ENCODE assay signal across 28 cellular contexts in the genomic region with DNA sequence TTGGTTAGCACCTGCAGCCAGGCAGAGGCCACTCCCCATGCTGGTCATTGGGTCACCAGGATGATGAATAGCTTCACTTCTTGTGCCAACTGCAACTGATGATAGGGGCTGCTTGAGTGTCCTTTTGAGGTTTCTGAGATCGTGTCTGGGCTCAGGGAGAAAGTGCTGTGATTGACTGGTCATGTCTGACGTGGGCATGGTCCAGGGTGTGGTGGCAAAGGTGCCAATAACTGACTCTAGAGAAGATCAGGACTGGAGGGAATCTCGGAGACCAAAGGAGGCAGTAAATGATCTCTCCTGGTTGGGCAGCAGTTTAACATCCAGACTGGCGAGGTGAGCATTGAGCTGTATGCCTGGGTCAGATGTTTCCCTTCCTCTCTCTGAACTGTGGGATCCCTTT. TPM values are rescaled to one million over a fixed set of nuclear protein-coding genes. Genes with fewer than 3 reads are reported as not detected.
DNase-seq lines count a peak whose midpoint lies in the region; ATAC-seq, FAIRE-seq and TF ChIP-seq lines count a peak whose summit lies in the region.
"Had no signal": no experiment of that assay in that cellular context is flagged by ENCODE, and none has a peak within 500 bp of the region (broad histone marks: within the 10 kb centered on the region; RNA-seq: fewer than 3 reads in every experiment).

No MANE protein-coding gene starts in this region.

- ATAC-seq in K562: no peak
- no peak for ATAC-seq in HG03280 (IDR thresholded peaks at IDR 0.05; ENCODE audit: unreplicated experiment)
- no peak for ATAC-seq in GM18502 (IDR thresholded peaks at IDR 0.05; ENCODE audit: poor library complexity, unreplicated experiment)

- H4K20me1 ChIP-seq in K562 (replicated peaks; ENCODE audit: control insufficient read depth, insufficient read depth, low read length): no peaks in the 10 kb centered on the region
- H4K20me1 ChIP-seq: BLaER1 had no signal

- H3K9ac ChIP-seq in K562 (ENCODE audit: insufficient read depth in 1 of 2, low read depth in 2 of 2, low read length in 2 of 2): no peak overlapping the region
- H3K9ac ChIP-seq: BLaER1 had no signal

- no peaks in the 10 kb centered on the region for H3K9me3 Mint-ChIP-seq in endothelial cell (ENCODE audit: unreplicated experiment)
- H3K9me3 Mint-ChIP-seq: CD4-positive, alpha-beta memory T cell; CD8-positive, alpha-beta memory T cell had no signal

- intact Hi-C loops in K562 (cut with micrococcal nuclease): no loop called here

- H3K4me3 ChIP-seq in K562: no peak overlapping the region
- H3K4me3 ChIP-seq: BLaER1 had no signal

- 0% methylated on average over 4 of the region's 4 CpGs for WGBS in K562 (ENCODE audit: insufficient coverage, low coverage, missing lambda C conversion rate)

- H3K79me2 ChIP-seq in K562 (ENCODE audit: control insufficient read depth, insufficient read depth, low read length): no peaks in the 10 kb centered on the region

- no peak overlapping the region for H3K4me2 ChIP-seq in K562 (ENCODE audit: insufficient read depth, low read length)
- H3K4me2 ChIP-seq: BLaER1 had no signal

- CTCF ChIA-PET in K562 (lab: Yijun Ruan, JAX; ENCODE audit: low intra/inter-chr PET ratio): no interaction called here

- no peak overlapping the region for H3K27ac Mint-ChIP-seq in endothelial cell (ENCODE audit: unreplicated experiment)
- H3K27ac Mint-ChIP-seq: CD14-positive monocyte; CD4-positive, alpha-beta memory T cell; CD8-positive, alpha-beta memory T cell had no signal

- peak overlapping the region; percentile 31 for H3K4me3 Mint-ChIP-seq in endothelial cell (ENCODE audit: unreplicated experiment)
- H3K4me3 Mint-ChIP-seq: CD14-positive monocyte; CD4-positive, alpha-beta memory T cell; CD4-positive, CD25-positive, alpha-beta regulatory T cell; CD8-positive, alpha-beta memory T cell had no signal

- H3K27me3 ChIP-seq in K562 (ENCODE audit: control insufficient read depth in 2 of 2, insufficient read depth in 2 of 2, low read length in 2 of 2): peaks cover 17 to 74% of the 10 kb centered on the region in 2 experiments; a peak in 4 of 5 replicates
- H3K27me3 ChIP-seq: BE2C, BLaER1 had no signal

- peaks cover 0 to 4% of the 10 kb centered on the region in 2 experiments; a peak in 1 of 5 replicates for H3K4me1 ChIP-seq in K562 (replicated peaks in 1 of 2; ENCODE audit: control insufficient read depth in 2 of 2, insufficient read depth in 2 of 2, low read length in 2 of 2)
- H3K4me1 ChIP-seq: BE2C, BLaER1 had no signal

- H3K27me3 Mint-ChIP-seq in endothelial cell (ENCODE audit: unreplicated experiment): peaks cover 15% of the 10 kb centered on the region

- no peaks in the 10 kb centered on the region for H3K4me1 Mint-ChIP-seq in endothelial cell (ENCODE audit: unreplicated experiment)
- H3K4me1 Mint-ChIP-seq: CD14-positive monocyte; CD4-positive, alpha-beta memory T cell; CD4-positive, CD25-positive, alpha-beta regulatory T cell; CD8-positive, alpha-beta memory T cell had no signal

- no peak overlapping the region for H2AFZ ChIP-seq in K562 (ENCODE audit: low read depth, low read length)

- in situ Hi-C loops in K562 (cut with MboI): no loop called here

- no peaks in the 10 kb centered on the region for H3K36me3 ChIP-seq in K562 (ENCODE audit: control insufficient read depth, insufficient read depth, low read length)
- H3K36me3 ChIP-seq: BE2C, BLaER1 had no signal

- no peak for TF ChIP-seq RAD21 in K562 (CRISPR knock-in tag; conservative IDR thresholded peaks at IDR 0.05 in 1 of 2, IDR thresholded peaks at IDR 0.05 in 1 of 2)

- no peak for FAIRE-seq in K562 (lab: Jason Lieb, UNC)
- FAIRE-seq: A204.1, G401.6, GM12891, GM18507 had no signal

- no peak for TF ChIP-seq EP300 in K562 (IDR thresholded peaks at IDR 0.05; ENCODE audit: low read length)

- peaks cover 46% of the 10 kb centered on the region for H3K36me3 Mint-ChIP-seq in endothelial cell (ENCODE audit: low read depth, unreplicated experiment)
- H3K36me3 Mint-ChIP-seq: CD14-positive monocyte; CD4-positive, alpha-beta memory T cell; CD4-positive, CD25-positive, alpha-beta regulatory T cell had no signal

- H3K9me1 ChIP-seq in K562 (ENCODE audit: control insufficient read depth, insufficient read depth, low read length): no peaks in the 10 kb centered on the region

- DNase-seq in K562 (ENCODE audit: extremely low read depth in 1 of 4, low spot score in 3 of 4) (no peak), endothelial cell (ENCODE audit: low spot score) (no peak), EL (no peak)
- DNase-seq: 8988T; ACHN; BE2C; C1 segment of cervical spinal cord; CD4-positive, alpha-beta memory T cell; CD4-positive, CD25-positive, alpha-beta regulatory T cell; CD8-positive, alpha-beta memory T cell; COR-L47; DMS 273 treated with DMSO at 0.1 percent for 48 hours; DMS153; DMS53; DMS79; DND-41; GF-D8 had no signal

- TF ChIP-seq POLR2A in K562 (conservative IDR thresholded peaks at IDR 0.05): no peak

- BruUV-seq in K562 (replicated peaks; lab: Mats Ljungman, UMichigan): no TSS peak

- POLR2A ChIA-PET in K562 (lab: Yijun Ruan, JAX): interaction anchor here (0.8 kb wide), 1 partner anchor 13 kb away, joined by 3 read pairs; no protein-coding TSS in a partner anchor

- H3K9me3 ChIP-seq in K562 (replicated peaks; ENCODE audit: control insufficient read depth, insufficient read depth, low read depth, low read length): no peaks in the 10 kb centered on the region
- H3K9me3 ChIP-seq: BE2C, BLaER1 had no signal

- TF ChIP-seq CTCF in K562 (IDR thresholded peaks at IDR 0.05 in 2 of 3, conservative IDR thresholded peaks at IDR 0.05 in 1 of 3; ENCODE audit: insufficient read depth in 2 of 3, low read depth in 1 of 3, low read length in 3 of 3) (no peak), endothelial cell (IDR thresholded peaks at IDR 0.05; ENCODE audit: unreplicated experiment) (no peak)

- no peak overlapping the region for H3K27ac ChIP-seq in K562 (ENCODE audit: extremely low read depth, low read depth, low read length)
- H3K27ac ChIP-seq: BLaER1 had no signal

TF ChIP-seq in K562, 482 proteins besides CTCF, POLR2A, EP300 and RAD21:
- TF ChIP-seq ZNF23 (CRISPR knock-in tag; IDR thresholded peaks at IDR 0.05) (peak; percentile 74), ZBTB17 (CRISPR knock-in tag; IDR thresholded peaks at IDR 0.05) (peak; percentile 81), HSF4 (CRISPR knock-in tag; IDR thresholded peaks at IDR 0.05; ENCODE audit: borderline replicate concordance) (no peak)

RNA-seq across cellular contexts. Expression of a gene that starts 10.0 kb away (rescaled TPM):
- not detected in 2 replicates for total RNA-seq in K562 (2011; cell fraction: chromatin; rRNA removed; ENCODE audit: low replicate concordance)
- not detected in 2 replicates for total RNA-seq in K562 (2011; cell fraction: nucleolus; rRNA removed)
- not detected in 2 replicates for total RNA-seq in K562 (2011; cell fraction: nucleoplasm; rRNA removed)
- total RNA-seq in K562 (2014; rRNA removed) (not detected in 2 replicates), K562 (2014; rRNA removed; fragmentation: Illumina TruSeq; extraction: Trizol) (not detected in 2 replicates), K562 (2015; rRNA removed; fragmentation: Illumina TruSeq; extraction: Trizol) (not detected in 2 replicates), K562 (2021) (not detected in 2 replicates), endothelial cell (ENCODE audit: unreplicated experiment) (not detected)
- polyA plus RNA-seq in K562 (2011; rRNA removed) (not detected in 2 replicates), K562 (2014; fragmentation: Illumina TruSeq; extraction: Trizol) (not detected in 2 replicates), K562 (2014; fragmentation: Nextera tagmentation; extraction: Ambion mirVana) (not detected), K562 (2014; rRNA removed) (not detected in 2 replicates)
- polyA plus RNA-seq in K562 (2011; cell fraction: cytosol; rRNA removed): not detected in 2 replicates
- polyA plus RNA-seq in K562 (2011; cell fraction: nucleus; rRNA removed): not detected in 2 replicates
- not detected in 2 replicates for polyA plus RNA-seq in K562 (2012)
- not detected in 2 replicates for polyA minus RNA-seq in K562 (2011; rRNA and poly(A)+ RNA removed)
- not detected in 2 replicates for polyA minus RNA-seq in K562 (2011; cell fraction: cytosol; rRNA and poly(A)+ RNA removed)
- not detected in 2 replicates for polyA minus RNA-seq in K562 (2011; cell fraction: nucleus; rRNA and poly(A)+ RNA removed)
- total RNA-seq: A673; CD4-positive, alpha-beta memory T cell; CD4-positive, CD25-positive, alpha-beta regulatory T cell; CD8-positive, alpha-beta memory T cell; Daoy had no signal
- polyA plus RNA-seq: AG04450; CD14-positive monocyte; CD4-positive, alpha-beta memory T cell; CD4-positive, CD25-positive, alpha-beta regulatory T cell; CD8-positive, alpha-beta memory T cell had no signal

RNA-seq across cellular contexts. Expression of a gene that starts 20.9 kb away (rescaled TPM):
- not detected in 2 replicates for total RNA-seq in K562 (2011; cell fraction: chromatin; rRNA removed; ENCODE audit: low replicate concordance)
- not detected in 2 replicates for total RNA-seq in K562 (2011; cell fraction: nucleolus; rRNA removed)
- not detected in 2 replicates for total RNA-seq in K562 (2011; cell fraction: nucleoplasm; rRNA removed)
- total RNA-seq in K562 (2014; rRNA removed): not detected in 2 replicates
- total RNA-seq in K562 (2014; rRNA removed; fragmentation: Illumina TruSeq; extraction: Trizol): not detected in 2 replicates
- not detected in 2 replicates for total RNA-seq in K562 (2015; rRNA removed; fragmentation: Illumina TruSeq; extraction: Trizol)
- total RNA-seq in K562 (2021): not detected in 2 replicates
- polyA plus RNA-seq in K562 (2011; rRNA removed): not detected in 2 replicates
- not detected in 2 replicates for polyA plus RNA-seq in K562 (2011; cell fraction: cytosol; rRNA removed)
- polyA plus RNA-seq in K562 (2011; cell fraction: nucleus; rRNA removed): not detected in 2 replicates
- polyA plus RNA-seq in K562 (2012): not detected in 2 replicates
- not detected in 2 replicates for polyA plus RNA-seq in K562 (2014; fragmentation: Illumina TruSeq; extraction: Trizol)
- not detected for polyA plus RNA-seq in K562 (2014; fragmentation: Nextera tagmentation; extraction: Ambion mirVana)
- not detected in 2 replicates for polyA plus RNA-seq in K562 (2014; rRNA removed)
- polyA minus RNA-seq in K562 (2011; rRNA and poly(A)+ RNA removed): not detected in 2 replicates
- polyA minus RNA-seq in K562 (2011; cell fraction: cytosol; rRNA and poly(A)+ RNA removed): not detected in 2 replicates
- polyA minus RNA-seq in K562 (2011; cell fraction: nucleus; rRNA and poly(A)+ RNA removed): not detected in 2 replicates
- total RNA-seq in endothelial cell (ENCODE audit: unreplicated experiment): not detected
- total RNA-seq: A673; CD4-positive, alpha-beta memory T cell; CD4-positive, CD25-positive, alpha-beta regulatory T cell; CD8-positive, alpha-beta memory T cell; Daoy had no signal
- polyA plus RNA-seq: AG04450; CD14-positive monocyte; CD4-positive, alpha-beta memory T cell; CD4-positive, CD25-positive, alpha-beta regulatory T cell; CD8-positive, alpha-beta memory T cell had no signal
